ENCODE assay signal across 8 cellular contexts in the genomic region with DNA sequence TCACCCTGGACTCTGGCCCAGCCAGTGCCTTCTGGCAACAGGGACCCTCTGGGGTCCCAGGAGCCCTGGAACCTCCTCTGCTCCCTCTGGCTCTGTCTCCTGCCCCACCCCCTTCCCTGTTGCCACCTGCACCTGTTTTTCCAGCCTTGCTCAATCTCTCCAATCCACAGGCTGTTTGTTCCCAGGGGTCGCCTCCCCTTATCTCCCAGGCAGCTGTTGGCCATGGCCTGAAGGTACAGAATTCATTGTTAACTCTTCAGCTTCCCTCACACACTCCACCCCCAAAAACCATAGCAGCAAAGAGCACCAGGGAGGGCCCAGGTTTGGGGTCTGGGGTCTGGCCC. TPM values are rescaled to one million over a fixed set of nuclear protein-coding genes. Genes with fewer than 3 reads are reported as not detected.
A peak's percentile ranks its signal among the peaks of the same experiment; 100 is the strongest.
DNase-seq lines count a peak whose midpoint lies in the region; TF ChIP-seq lines count a peak whose summit lies in the region.
"Had no signal": no experiment of that assay in that cellular context is flagged by ENCODE, and none has a peak within 500 bp of the region (broad histone marks: within the 10 kb centered on the region; RNA-seq: fewer than 3 reads in every experiment).

No MANE protein-coding gene starts in this region.

- H3K4me3 Mint-ChIP-seq in activated naive CD4-positive, alpha-beta T cell treated with anti-CD3 and anti-CD28 coated beads, Interleukin-2, amount 10 ng/mL, durations not matched to agents 7 days and 5 days: no peak overlapping the region
- H3K4me3 Mint-ChIP-seq: activated B cell treated with CpG ODN at 0.5 μM for 24 hours had no signal

- no peak overlapping the region for H3K27ac ChIP-seq in HEK293 (ENCODE audit: extremely low read depth, low read depth, low read length)
- peak overlapping the region; percentile 98 for H3K27ac ChIP-seq in epithelial cell of prostate
- peak overlapping the region in 5 of 8 donors; percentile 67 to 80 (median 72) for H3K27ac ChIP-seq in spleen

- H3K27me3 ChIP-seq in spleen (replicated peaks in 1 of 7): no peaks in the 10 kb centered on the region

- CTCF ChIA-PET in HEK293 (lab: Yijun Ruan, JAX): interaction anchor here (0.6 to 1.1 kb wide), 4 partner anchors 21 to 122 kb away, joined by 3 to 5 read pairs (median 4); no protein-coding TSS in a partner anchor
- CTCF ChIA-PET in activated naive CD4-positive, alpha-beta T cell treated with anti-CD3 and anti-CD28 coated beads, Interleukin-2, amount 10 ng/mL, durations not matched to agents 7 days and 5 days (lab: Charles Lee): interaction anchor here (1.2 kb wide), 1 partner anchor 248 kb away, joined by 4 read pairs; a partner anchor contains a TSS

- POLR2A ChIA-PET in HEK293 (lab: Yijun Ruan, JAX): interaction anchor here (2.6 kb wide), 1 partner anchor 39 kb away, joined by 24 read pairs; a partner anchor contains a TSS

- H3K36me3 ChIP-seq in HEK293 (ENCODE audit: control insufficient read depth in 2 of 2, insufficient read depth in 1 of 2, low read length in 2 of 2): no peaks in the 10 kb centered on the region
- H3K36me3 ChIP-seq in spleen: no peaks in the 10 kb centered on the region

- TF ChIP-seq POLR2A in spleen (IDR thresholded peaks at IDR 0.05): no peak

- H3K9me3 ChIP-seq in HEK293 (ENCODE audit: control insufficient read depth, insufficient read depth, low read depth, low read length) (no peaks in the 10 kb centered on the region), spleen (no peaks in the 10 kb centered on the region)

- H3K9me3 Mint-ChIP-seq in activated naive CD4-positive, alpha-beta T cell treated with anti-CD3 and anti-CD28 coated beads, Interleukin-2, amount 10 ng/mL, durations not matched to agents 7 days and 5 days: no peaks in the 10 kb centered on the region
- H3K9me3 Mint-ChIP-seq: activated B cell treated with CpG ODN at 0.5 μM for 24 hours had no signal

- peaks cover 5% of the 10 kb centered on the region for H3K27me3 Mint-ChIP-seq in activated naive CD4-positive, alpha-beta T cell treated with anti-CD3 and anti-CD28 coated beads, Interleukin-2, amount 10 ng/mL, durations not matched to agents 7 days and 5 days
- H3K27me3 Mint-ChIP-seq: activated B cell treated with CpG ODN at 0.5 μM for 24 hours had no signal

- intact Hi-C loops in spleen (cut with DNase I; ENCODE audit: low total_unique reads): no loop called here
- intact Hi-C loops in posterior vena cava (cut with DNase I): loop anchor here in 1 of 2 donors (2.0 kb wide), 1 partner anchor 63 kb away; no protein-coding TSS in a partner anchor

- no peak overlapping the region for H3K4me3 ChIP-seq in HEK293 (ENCODE audit: low read depth, low read length)
- no peak overlapping the region for H3K4me3 ChIP-seq in spleen

- WGBS in spleen, 5 donors: 63 to 81% (median 73%) methylated on average over 1 of the region's 1 CpG

- DNase-seq in NCI-H69 (lab: John Stamatoyannopoulos, UW) (peak; percentile 95), epithelial cell of prostate (ENCODE audit: low read depth, low spot score) (no peak), spleen (no peak), SW480 (ENCODE audit: low spot score) (no peak), posterior vena cava (ENCODE audit: low spot score) (no peak)
- no peak for DNase-seq in activated naive CD4-positive, alpha-beta T cell treated with anti-CD3 and anti-CD28 coated beads, Interleukin-2, amount 10 ng/mL, durations not matched to agents 7 days and 5 days
- DNase-seq: activated B cell treated with CpG ODN at 0.5 μM for 24 hours had no signal

- TF ChIP-seq CTCF in HEK293 (tag by site-specific recombination; IDR thresholded peaks at IDR 0.05) (no peak), spleen (IDR thresholded peaks at IDR 0.05 in 8 of 11, conservative IDR thresholded peaks at IDR 0.05 in 3 of 11) (no peak)

- peaks cover 1% of the 10 kb centered on the region for H3K36me3 Mint-ChIP-seq in activated naive CD4-positive, alpha-beta T cell treated with anti-CD3 and anti-CD28 coated beads, Interleukin-2, amount 10 ng/mL, durations not matched to agents 7 days and 5 days

- H3K4me1 Mint-ChIP-seq in activated naive CD4-positive, alpha-beta T cell treated with anti-CD3 and anti-CD28 coated beads, Interleukin-2, amount 10 ng/mL, durations not matched to agents 7 days and 5 days: peaks cover 67% of the 10 kb centered on the region

- no peak overlapping the region for H3K27ac Mint-ChIP-seq in activated naive CD4-positive, alpha-beta T cell treated with anti-CD3 and anti-CD28 coated beads, Interleukin-2, amount 10 ng/mL, durations not matched to agents 7 days and 5 days
- H3K27ac Mint-ChIP-seq: activated B cell treated with CpG ODN at 0.5 μM for 24 hours had no signal

- H3K4me1 ChIP-seq in HEK293 (ENCODE audit: control insufficient read depth, insufficient read depth, low read length): peaks cover 19% of the 10 kb centered on the region
- peaks cover 0 to 55% (median 19%) of the 10 kb centered on the region in 6 donors for H3K4me1 ChIP-seq in spleen

TF ChIP-seq in HEK293, 187 proteins besides CTCF, POLR2A, EP300 and RAD21:
- TF ChIP-seq SCRT2 (tag by site-specific recombination; IDR thresholded peaks at IDR 0.05) (peak; percentile 79), GLIS2 (tag by site-specific recombination; IDR thresholded peaks at IDR 0.05) (0 out of 2 replicates have a peak, but pooled peaks have one; percentile 26), SCRT1 (tag by site-specific recombination; IDR thresholded peaks at IDR 0.05; ENCODE audit: borderline replicate concordance) (peak; percentile 64; the same call in 1 of the 2 replicates), ZNF341 (tag by site-specific recombination; IDR thresholded peaks at IDR 0.05; ENCODE audit: low read depth) (peak; percentile 74)
- TF ChIP-seq, protein P1, sequence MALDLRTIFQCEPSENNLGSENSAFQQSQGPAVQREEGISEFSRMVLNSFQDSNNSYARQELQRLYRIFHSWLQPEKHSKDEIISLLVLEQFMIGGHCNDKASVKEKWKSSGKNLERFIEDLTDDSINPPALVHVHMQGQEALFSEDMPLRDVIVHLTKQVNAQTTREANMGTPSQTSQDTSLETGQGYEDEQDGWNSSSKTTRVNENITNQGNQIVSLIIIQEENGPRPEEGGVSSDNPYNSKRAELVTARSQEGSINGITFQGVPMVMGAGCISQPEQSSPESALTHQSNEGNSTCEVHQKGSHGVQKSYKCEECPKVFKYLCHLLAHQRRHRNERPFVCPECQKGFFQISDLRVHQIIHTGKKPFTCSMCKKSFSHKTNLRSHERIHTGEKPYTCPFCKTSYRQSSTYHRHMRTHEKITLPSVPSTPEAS (tag by site-specific recombination; IDR thresholded peaks at IDR 0.05): no peak

RNA-seq across cellular contexts. Expression of a gene that starts 39.3 kb away (rescaled TPM):
- total RNA-seq in spleen: 10 to 100 TPM; 20.0 to 42.3 (median 26.3) TPM
- polyA plus RNA-seq in spleen: 1 to 10 TPM; 6.3 to 9.8 (median 9.4) TPM
- 10 to 100 TPM; 48.9 to 59.1 TPM for total RNA-seq in posterior vena cava
